ENCODE assay signal across 1 cellular context in the genomic region with DNA sequence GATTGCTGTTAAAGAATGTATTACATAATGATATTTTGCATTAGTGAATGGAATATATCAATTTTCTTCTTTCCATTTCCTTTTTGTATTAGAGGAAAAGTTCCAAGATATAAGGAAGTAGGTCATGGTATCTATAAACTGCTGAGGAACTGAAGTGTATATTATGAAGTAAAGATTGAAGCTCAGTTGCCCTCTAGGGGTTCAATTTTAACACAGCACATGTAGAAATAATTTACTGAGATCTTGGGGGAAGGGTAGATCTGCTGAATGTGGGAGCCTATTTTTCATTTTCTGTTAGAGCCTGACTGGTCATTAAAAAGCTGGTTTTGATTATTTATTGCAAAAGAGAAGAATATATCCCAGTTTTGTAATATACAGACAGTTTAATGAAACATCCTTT.
TF ChIP-seq lines count a peak whose summit lies in the region.

No MANE protein-coding gene starts in this region.

TF ChIP-seq in H1, 55 proteins besides CTCF, POLR2A, EP300 and RAD21:
- TF ChIP-seq CHD7 (IDR thresholded peaks at IDR 0.05; ENCODE audit: insufficient replicate concordance, low read length) (no peak), GTF2F1 (IDR thresholded peaks at IDR 0.05; ENCODE audit: borderline replicate concordance, low read depth, low read length) (no peak), POLR2AphosphoS5 (IDR thresholded peaks at IDR 0.05; ENCODE audit: low read depth, low read length) (no peak), TCF12 (IDR thresholded peaks at IDR 0.05; ENCODE audit: low read depth, low read length) (no peak), BACH1 (IDR thresholded peaks at IDR 0.05; ENCODE audit: low read length) (no peak), SRF (IDR thresholded peaks at IDR 0.05; ENCODE audit: low read depth, low read length) (no peak)
TF ChIP-seq in H1: peak in this region for 0.
